1 cellular context compared by ENCODE assay signal in the genomic region with DNA sequence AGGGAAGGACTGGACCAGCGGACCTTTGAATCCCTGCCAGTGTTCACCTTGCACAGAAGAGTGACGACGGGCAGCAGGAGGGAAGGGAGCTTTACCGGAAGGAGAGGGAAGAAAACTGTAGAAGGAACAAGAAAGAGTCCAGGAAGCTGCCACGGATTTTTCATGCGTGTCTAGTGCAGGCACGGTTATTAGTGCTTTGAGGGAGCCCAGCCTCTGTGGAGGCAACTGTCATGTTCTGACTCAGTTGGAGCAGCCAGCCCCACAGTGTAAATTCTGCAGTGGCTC.
A peak's percentile ranks its signal among the peaks of the same experiment; 100 is the strongest.
TF ChIP-seq lines count a peak whose summit lies in the region.

No MANE protein-coding gene starts in this region.

TF ChIP-seq in H1, 55 proteins besides CTCF, POLR2A, EP300 and RAD21:
- TF ChIP-seq KDM5A (IDR thresholded peaks at IDR 0.05; ENCODE audit: low read length), result no peak
- TF ChIP-seq RBBP5 (IDR thresholded peaks at IDR 0.05; ENCODE audit: borderline replicate concordance, low read depth, low read length), result no peak
- TF ChIP-seq EZH2 (IDR thresholded peaks at IDR 0.05; ENCODE audit: low read depth, low read length, severe bottlenecking), result peak; percentile 34
- no peak for TF ChIP-seq BRCA1 (IDR thresholded peaks at IDR 0.05; ENCODE audit: low read depth, low read length)
- TF ChIP-seq KDM1A (IDR thresholded peaks at IDR 0.05; ENCODE audit: borderline replicate concordance, low read length), result no peak
- TF ChIP-seq CREB1 (IDR thresholded peaks at IDR 0.05), result no peak
- TF ChIP-seq KDM4A (IDR thresholded peaks at IDR 0.05; ENCODE audit: low read depth, low read length, severe bottlenecking), result no peak
TF ChIP-seq in H1: peak in this region for 1.
